Comparison of ENCODE assay signal across 30 cellular contexts in the genomic region with DNA sequence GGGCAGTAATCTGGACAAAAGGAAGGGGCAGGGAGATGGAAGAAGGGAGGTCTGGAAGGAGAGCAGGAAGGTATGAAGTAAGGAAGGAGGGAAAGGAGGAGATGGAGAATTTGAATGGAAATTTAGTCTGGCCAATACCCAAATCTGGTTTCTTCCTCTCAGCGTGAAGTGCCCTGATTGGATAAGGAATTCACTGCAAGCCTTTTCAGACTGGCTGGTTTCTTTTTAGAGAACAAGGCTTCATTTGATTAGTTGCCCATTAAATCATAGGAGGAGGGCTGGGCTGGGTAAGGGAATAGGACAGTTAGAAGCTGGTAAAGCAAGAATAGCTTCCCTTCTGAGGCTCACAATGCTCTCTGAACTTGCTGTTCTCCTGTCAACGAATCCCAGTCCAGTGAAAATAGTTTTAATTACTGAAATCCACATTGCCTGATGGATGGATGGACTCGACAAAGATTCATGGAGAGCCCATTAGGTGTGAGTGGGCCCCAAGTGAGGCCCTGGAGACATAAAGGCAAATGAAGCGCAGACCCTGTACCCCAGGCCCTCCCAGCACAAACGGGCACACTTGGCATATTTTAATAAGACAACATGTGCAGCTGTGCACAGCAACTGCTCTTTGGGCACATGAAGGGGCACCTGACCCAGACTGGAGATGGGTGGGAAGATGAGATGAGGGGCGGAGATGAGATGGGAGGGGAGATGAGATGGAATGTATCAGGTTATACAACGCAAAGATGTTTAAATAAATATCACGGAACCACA.
DNase-seq lines count a peak whose midpoint lies in the region; ATAC-seq and TF ChIP-seq lines count a peak whose summit lies in the region.
"Had no signal": no experiment of that assay in that cellular context is flagged by ENCODE, and none has a peak within 500 bp of the region (broad histone marks: within the 10 kb centered on the region; RNA-seq: fewer than 3 reads in every experiment).

No MANE protein-coding gene starts in this region.

- peaks cover 21 to 33% (median 28%) of the 10 kb centered on the region in 4 donors for H3K4me1 ChIP-seq in esophagus muscularis mucosa
- H3K4me1 ChIP-seq: ascending aorta had no signal

- WGBS in esophagus muscularis mucosa, result 91% methylated on average over 8 of the region's 8 CpGs

- no peaks in the 10 kb centered on the region for H3K27me3 ChIP-seq in esophagus muscularis mucosa
- H3K27me3 ChIP-seq: ascending aorta, esophagus squamous epithelium, foreskin keratinocyte, ovary, upper lobe of right lung had no signal

- intact Hi-C loops in activated CD4-positive, alpha-beta T cell treated with anti-CD3 and anti-CD28 coated beads for 36 hours (cut with DNase I, micrococcal nuclease), result no loop called here
- intact Hi-C loops in esophagus muscularis mucosa (cut with DNase I), result no loop called here

- no peak for TF ChIP-seq CTCF in esophagus muscularis mucosa (IDR thresholded peaks at IDR 0.05)

- TF ChIP-seq EP300 in esophagus muscularis mucosa (IDR thresholded peaks at IDR 0.05), result no peak

- peaks cover 75% of the 10 kb centered on the region for H3K4me1 Mint-ChIP-seq in activated CD4-positive, alpha-beta T cell treated with anti-CD3 and anti-CD28 coated beads, Interleukin-2, amount 10 ng/mL, durations not matched to agents 7 days and 5 days
- peaks cover 75% of the 10 kb centered on the region for H3K4me1 Mint-ChIP-seq in activated CD4-positive, alpha-beta T cell treated with anti-CD3 and anti-CD28 coated beads for 36 hours
- H3K4me1 Mint-ChIP-seq in T-cell, result peaks cover 88 to 93% (median 89%) of the 10 kb centered on the region in 3 donors

- no peak for ATAC-seq in activated CD4-positive, alpha-beta T cell treated with anti-CD3 and anti-CD28 coated beads for 36 hours
- no peak for ATAC-seq in T-cell (replicated peaks in 1 of 4)
- ATAC-seq in HG03439 (IDR thresholded peaks at IDR 0.05; ENCODE audit: unreplicated experiment), result no peak
- ATAC-seq: activated CD4-positive, CD25-positive, alpha-beta regulatory T cell treated with anti-CD3 and anti-CD28 coated beads, Interleukin-2, amount 50 U/mL, for 24 hours; activated CD8-positive, alpha-beta T cell treated with anti-CD3 and anti-CD28 coated beads for 36 hours; activated naive CD4-positive, alpha-beta T cell treated with anti-CD3 and anti-CD28 coated beads, Interleukin-2, amount 50 U/mL, for 72 hours; foreskin keratinocyte; GM12878; natural killer cell; stimulated activated effector memory CD8-positive, alpha-beta T cell treated with anti-CD3 and anti-CD28 coated beads, Interleukin-12 subunit alpha, Interleukin-12 subunit beta, amount 100 ng/mL, for 72 hours; upper lobe of right lung had no signal

- peaks cover 24% of the 10 kb centered on the region for H3K36me3 Mint-ChIP-seq in activated CD4-positive, alpha-beta T cell treated with anti-CD3 and anti-CD28 coated beads, Interleukin-2, amount 10 ng/mL, durations not matched to agents 7 days and 5 days (ENCODE audit: low read depth)
- no peaks in the 10 kb centered on the region for H3K36me3 Mint-ChIP-seq in activated CD4-positive, alpha-beta T cell treated with anti-CD3 and anti-CD28 coated beads for 36 hours (ENCODE audit: low read depth)
- H3K36me3 Mint-ChIP-seq in T-cell, result peaks cover 27% of the 10 kb centered on the region
- H3K36me3 Mint-ChIP-seq: CD14-positive monocyte; natural killer cell; stimulated activated effector memory CD8-positive, alpha-beta T cell treated with anti-CD3 and anti-CD28 coated beads, Interleukin-12 subunit alpha, Interleukin-12 subunit beta, amount 100 ng/mL, for 72 hours had no signal

- H3K27me3 Mint-ChIP-seq in activated CD4-positive, alpha-beta T cell treated with anti-CD3 and anti-CD28 coated beads, Interleukin-2, amount 10 ng/mL, durations not matched to agents 7 days and 5 days, result no peaks in the 10 kb centered on the region
- H3K27me3 Mint-ChIP-seq in activated CD4-positive, alpha-beta T cell treated with anti-CD3 and anti-CD28 coated beads for 36 hours, result no peaks in the 10 kb centered on the region
- no peaks in the 10 kb centered on the region for H3K27me3 Mint-ChIP-seq in T-cell
- H3K27me3 Mint-ChIP-seq: activated CD8-positive, alpha-beta T cell treated with anti-CD3 and anti-CD28 coated beads for 36 hours had no signal

- TF ChIP-seq POLR2A in esophagus muscularis mucosa (IDR thresholded peaks at IDR 0.05; ENCODE audit: low read depth), result no peak

- peak overlapping the region; percentile 39 for H3K27ac Mint-ChIP-seq in activated CD4-positive, alpha-beta T cell treated with anti-CD3 and anti-CD28 coated beads, Interleukin-2, amount 10 ng/mL, durations not matched to agents 7 days and 5 days
- no peak overlapping the region for H3K27ac Mint-ChIP-seq in activated CD4-positive, alpha-beta T cell treated with anti-CD3 and anti-CD28 coated beads for 36 hours
- H3K27ac Mint-ChIP-seq in T-cell, result peak overlapping the region; percentile 98 to 99
- H3K27ac Mint-ChIP-seq: activated CD8-positive, alpha-beta T cell treated with anti-CD3 and anti-CD28 coated beads for 36 hours; activated T-helper 2 cell treated with anti-CD3 and anti-CD28 coated beads, Interferon-gamma antibody, Interleukin-2, Interleukin-4, amounts not matched to agents 10 μg/mL and 5 μg/mL and 100 μg/mL, durations not matched to agents 14 hours and 24 hours and 36 hours; CD14-positive monocyte; natural killer cell; stimulated activated effector memory CD8-positive, alpha-beta T cell treated with anti-CD3 and anti-CD28 coated beads, Interleukin-12 subunit alpha, Interleukin-12 subunit beta, amount 100 ng/mL, for 72 hours had no signal

- no peak overlapping the region for H3K27ac ChIP-seq in esophagus muscularis mucosa (replicated peaks in 1 of 4)
- H3K27ac ChIP-seq: ascending aorta, esophagus squamous epithelium, foreskin keratinocyte, ovary, upper lobe of right lung had no signal

- POLR2A ChIA-PET in activated CD4-positive, alpha-beta T cell treated with anti-CD3 and anti-CD28 coated beads, Interleukin-2, amount 10 ng/mL, durations not matched to agents 7 days and 5 days (lab: Charles Lee), result no interaction called here
- POLR2A ChIA-PET in activated CD4-positive, alpha-beta T cell treated with anti-CD3 and anti-CD28 coated beads for 36 hours (lab: Charles Lee), result no interaction called here
- POLR2A ChIA-PET in T-cell (lab: Charles Lee), result no interaction called here

- no peak for DNase-seq in activated CD4-positive, alpha-beta T cell treated with anti-CD3 and anti-CD28 coated beads, Interleukin-2, amount 10 ng/mL, durations not matched to agents 7 days and 5 days
- no peak for DNase-seq in activated CD4-positive, alpha-beta T cell treated with anti-CD3 and anti-CD28 coated beads for 36 hours
- no peak for DNase-seq in T-cell
- peak; percentile 91 for DNase-seq in esophagus muscularis mucosa (ENCODE audit: extremely low spot score)
- peak; percentile 58 for DNase-seq in superior temporal gyrus (ENCODE audit: extremely low spot score)
- no peak for DNase-seq in DMS153 treated with DMSO at 0.1 percent for 48 hours (lab: John Stamatoyannopoulos, UW; ENCODE audit: unreplicated experiment)
- no peak for DNase-seq in NCI-H524 treated with DMSO at 0.1 percent for 48 hours (lab: John Stamatoyannopoulos, UW)
- DNase-seq: 8988T; activated CD8-positive, alpha-beta T cell treated with anti-CD3 and anti-CD28 coated beads for 36 hours; dermis blood vessel endothelial cell; esophagus squamous epithelium; foreskin keratinocyte; H9; kidney; natural killer cell; NCI-H1105 treated with DMSO at 0.1 percent for 48 hours; NCI-H2029; NCI-H524; OCI-M1; ovary; retina; upper lobe of right lung had no signal

- no peak overlapping the region for H3K4me3 ChIP-seq in esophagus muscularis mucosa
- H3K4me3 ChIP-seq: ascending aorta, esophagus squamous epithelium, GM12878, ovary, upper lobe of right lung had no signal

- H3K9me3 ChIP-seq in esophagus muscularis mucosa, result no peaks in the 10 kb centered on the region
- H3K9me3 ChIP-seq: ascending aorta, esophagus squamous epithelium, ovary, upper lobe of right lung had no signal

- no peaks in the 10 kb centered on the region for H3K36me3 ChIP-seq in esophagus muscularis mucosa
- H3K36me3 ChIP-seq: ascending aorta, esophagus squamous epithelium, ovary, upper lobe of right lung had no signal

- H3K4me3 Mint-ChIP-seq in activated CD4-positive, alpha-beta T cell treated with anti-CD3 and anti-CD28 coated beads, Interleukin-2, amount 10 ng/mL, durations not matched to agents 7 days and 5 days, result no peak overlapping the region
- H3K4me3 Mint-ChIP-seq in activated CD4-positive, alpha-beta T cell treated with anti-CD3 and anti-CD28 coated beads for 36 hours, result no peak overlapping the region
- H3K4me3 Mint-ChIP-seq in T-cell, result peak overlapping the region in 1 of 3 donors; percentile 15
- H3K4me3 Mint-ChIP-seq: activated CD8-positive, alpha-beta T cell treated with anti-CD3 and anti-CD28 coated beads for 36 hours; CD14-positive monocyte; H9; natural killer cell; stimulated activated effector memory CD8-positive, alpha-beta T cell treated with anti-CD3 and anti-CD28 coated beads, Interleukin-12 subunit alpha, Interleukin-12 subunit beta, amount 100 ng/mL, for 72 hours had no signal

- H3K9me3 Mint-ChIP-seq in activated CD4-positive, alpha-beta T cell treated with anti-CD3 and anti-CD28 coated beads, Interleukin-2, amount 10 ng/mL, durations not matched to agents 7 days and 5 days, result peaks cover 4% of the 10 kb centered on the region
- no peaks in the 10 kb centered on the region for H3K9me3 Mint-ChIP-seq in activated CD4-positive, alpha-beta T cell treated with anti-CD3 and anti-CD28 coated beads for 36 hours (ENCODE audit: low read depth)
- H3K9me3 Mint-ChIP-seq in T-cell, result peaks cover 0 to 3% (median 0%) of the 10 kb centered on the region in 3 donors
- H3K9me3 Mint-ChIP-seq: activated CD8-positive, alpha-beta T cell treated with anti-CD3 and anti-CD28 coated beads for 36 hours; activated T-helper 2 cell treated with anti-CD3 and anti-CD28 coated beads, Interferon-gamma antibody, Interleukin-2, Interleukin-4, amounts not matched to agents 10 μg/mL and 5 μg/mL and 100 μg/mL, durations not matched to agents 14 hours and 24 hours and 36 hours; H9; stimulated activated effector memory CD8-positive, alpha-beta T cell treated with anti-CD3 and anti-CD28 coated beads, Interleukin-12 subunit alpha, Interleukin-12 subunit beta, amount 100 ng/mL, for 72 hours had no signal

- CTCF ChIA-PET in activated CD4-positive, alpha-beta T cell treated with anti-CD3 and anti-CD28 coated beads, Interleukin-2, amount 10 ng/mL, durations not matched to agents 7 days and 5 days (lab: Charles Lee), result no interaction called here
- CTCF ChIA-PET in activated CD4-positive, alpha-beta T cell treated with anti-CD3 and anti-CD28 coated beads for 36 hours (lab: Charles Lee), result interaction anchor here (0.6 kb wide), 1 partner anchor 148 kb away, joined by 3 read pairs; no protein-coding TSS in a partner anchor
- CTCF ChIA-PET in T-cell (lab: Charles Lee), result no interaction called here

Comparison
In these comparisons a context has a peak if more than half of its experiments do, and no peak if none do; other contexts are left out.
1. DNase-seq: peak in esophagus muscularis mucosa (single experiment) and superior temporal gyrus (single experiment); none in activated CD4-positive, alpha-beta T cell treated with anti-CD3 and anti-CD28 coated beads, Interleukin-2, amount 10 ng/mL, durations not matched to agents 7 days and 5 days (single experiment), activated CD4-positive, alpha-beta T cell treated with anti-CD3 and anti-CD28 coated beads for 36 hours (single experiment), T-cell (0 of 34), DMS153 treated with DMSO at 0.1 percent for 48 hours (single experiment) and NCI-H524 treated with DMSO at 0.1 percent for 48 hours (single experiment).